In genomic region chr4:153542131-153542530, GRCh38 we compare ENCODE assay signal across 14 cellular contexts.
A peak's percentile ranks its signal among the peaks of the same experiment; 100 is the strongest.
DNase-seq lines count a peak whose midpoint lies in the region; ATAC-seq and TF ChIP-seq lines count a peak whose summit lies in the region.
"Had no signal": no experiment of that assay in that cellular context is flagged by ENCODE, and none has a peak within 500 bp of the region (broad histone marks: within the 10 kb centered on the region; RNA-seq: fewer than 3 reads in every experiment).

No MANE protein-coding gene starts in this region.

- H3K27me3 ChIP-seq in CD4-positive, alpha-beta T cell (ENCODE audit: control insufficient read depth, insufficient read depth, low read length): no peaks in the 10 kb centered on the region
- H3K27me3 ChIP-seq in ascending aorta (no peaks in the 10 kb centered on the region), neutrophil (no peaks in the 10 kb centered on the region)
- H3K27me3 ChIP-seq: foreskin keratinocyte had no signal

- no peak overlapping the region for H3K27ac ChIP-seq in CD4-positive, alpha-beta T cell (ENCODE audit: low read depth, low read length)
- peak overlapping the region; percentile 69 to 70 for H3K27ac ChIP-seq in ascending aorta
- H3K27ac ChIP-seq in neutrophil: peak overlapping the region; percentile 41
- no peak overlapping the region for H3K27ac ChIP-seq in OCI-LY7 (ENCODE audit: low read depth, low read length, poor library complexity, severe bottlenecking)
- H3K27ac ChIP-seq: foreskin keratinocyte, RWPE1 had no signal

- intact Hi-C loops in CD4-positive, alpha-beta T cell (cut with DNase I, micrococcal nuclease): no loop called here
- intact Hi-C loops in ascending aorta (cut with DNase I) (no loop called here), OCI-LY7 (cut with micrococcal nuclease; ENCODE audit: unreplicated experiment) (no loop called here)

- H3K4me3 ChIP-seq in ascending aorta (no peak overlapping the region), neutrophil (ENCODE audit: low read depth in 1 of 2, low read length in 1 of 2) (no peak overlapping the region), OCI-LY7 (ENCODE audit: low read depth, low read length, poor library complexity, severe bottlenecking) (no peak overlapping the region)

- POLR2A ChIA-PET in CD4-positive, alpha-beta T cell (lab: Charles Lee): interaction anchor here (1.2 to 1.9 kb wide), 3 partner anchors 31 to 144 kb away, joined by 3 to 8 read pairs (median 5); partner anchors contain the start of gene TMEM131L
- POLR2A ChIA-PET in OCI-LY7 (lab: Charles Lee): interaction anchor here (1.1 to 1.6 kb wide), 4 partner anchors 9 to 26 kb away, joined by 3 to 5 read pairs (median 4); no protein-coding TSS in a partner anchor

- H3K27ac Mint-ChIP-seq in CD4-positive, alpha-beta T cell: peak overlapping the region; percentile 61

- no peaks in the 10 kb centered on the region for H3K9me3 ChIP-seq in CD4-positive, alpha-beta T cell (ENCODE audit: control insufficient read depth, low read length)
- no peaks in the 10 kb centered on the region for H3K9me3 ChIP-seq in ascending aorta
- H3K9me3 ChIP-seq in neutrophil: no peaks in the 10 kb centered on the region
- H3K9me3 ChIP-seq in OCI-LY7 (ENCODE audit: low read length): no peaks in the 10 kb centered on the region

- H3K4me2 ChIP-seq in OCI-LY7 (ENCODE audit: low read length): no peak overlapping the region

- no peak overlapping the region for H2AFZ ChIP-seq in OCI-LY7 (ENCODE audit: low read length)

- H3K27me3 Mint-ChIP-seq in CD4-positive, alpha-beta T cell: no peaks in the 10 kb centered on the region

- H3K4me1 Mint-ChIP-seq in CD4-positive, alpha-beta T cell (ENCODE audit: low read depth): peaks cover 92% of the 10 kb centered on the region

- BruUV-seq in OCI-LY7 (replicated peaks; lab: Mats Ljungman, UMichigan): no TSS peak

- H3K4me3 Mint-ChIP-seq in CD4-positive, alpha-beta T cell: no peak overlapping the region
- H3K4me3 Mint-ChIP-seq: H9 had no signal

- H3K9me2 ChIP-seq in OCI-LY7 (ENCODE audit: insufficient read depth, low read length): no peaks in the 10 kb centered on the region

- TF ChIP-seq CTCF in CD4-positive, alpha-beta T cell (IDR thresholded peaks at IDR 0.05): no peak
- TF ChIP-seq CTCF in ascending aorta (IDR thresholded peaks at IDR 0.05) (no peak), neutrophil (IDR thresholded peaks at IDR 0.05) (no peak), OCI-LY7 (conservative IDR thresholded peaks at IDR 0.05; ENCODE audit: low read length) (no peak)

- H3K4me1 ChIP-seq in ascending aorta: peaks cover 5 to 25% of the 10 kb centered on the region in 2 donors
- peaks cover 11 to 17% of the 10 kb centered on the region in 2 experiments for H3K4me1 ChIP-seq in neutrophil (ENCODE audit: control insufficient read depth in 1 of 2, insufficient read depth in 1 of 2, low read depth in 1 of 2, low read length in 1 of 2)
- peaks cover 9% of the 10 kb centered on the region for H3K4me1 ChIP-seq in OCI-LY7 (ENCODE audit: insufficient read depth, low read length, poor library complexity, severe bottlenecking)
- H3K4me1 ChIP-seq: foreskin keratinocyte had no signal

- H3K36me3 ChIP-seq in ascending aorta (no peaks in the 10 kb centered on the region), neutrophil (peaks cover 7% of the 10 kb centered on the region), OCI-LY7 (ENCODE audit: insufficient read depth, low read length) (peaks cover 92% of the 10 kb centered on the region)

- H3K36me3 Mint-ChIP-seq in CD4-positive, alpha-beta T cell (ENCODE audit: low read depth): peaks cover 52% of the 10 kb centered on the region

- ATAC-seq in CD4-positive, alpha-beta T cell (ENCODE audit: poor library complexity): no peak
- peak; percentile 2 for ATAC-seq in GM19463 (IDR thresholded peaks at IDR 0.05; ENCODE audit: unreplicated experiment)
- ATAC-seq in HG03571 (IDR thresholded peaks at IDR 0.05; ENCODE audit: unreplicated experiment): no peak

- H3K9me3 Mint-ChIP-seq in CD4-positive, alpha-beta T cell: no peaks in the 10 kb centered on the region
- H3K9me3 Mint-ChIP-seq: H9 had no signal

- CTCF ChIA-PET in CD4-positive, alpha-beta T cell (lab: Charles Lee): interaction anchor here (0.6 to 2.5 kb wide), 4 partner anchors 20 to 109 kb away, joined by 3 to 10 read pairs (median 4); no protein-coding TSS in a partner anchor
- CTCF ChIA-PET in OCI-LY7 (lab: Charles Lee; ENCODE audit: unreplicated experiment): no interaction called here

- peaks cover 100% of the 10 kb centered on the region for H3K79me2 ChIP-seq in OCI-LY7 (ENCODE audit: insufficient read depth, low read depth, low read length)

- no peak for DNase-seq in CD4-positive, alpha-beta T cell
- no peak for DNase-seq in ascending aorta (ENCODE audit: low spot score in 2 of 2)
- no peak for DNase-seq in OCI-LY7 (ENCODE audit: low spot score)
- no peak for DNase-seq in H4 (ENCODE audit: low spot score)
- DNase-seq in middle frontal gyrus (ENCODE audit: extremely low spot score, low spot score): no peak
- DNase-seq: caudate nucleus, H9, NCI-H82, substantia nigra had no signal

- peaks cover 25% of the 10 kb centered on the region for H4K20me1 ChIP-seq in OCI-LY7 (ENCODE audit: insufficient read depth, low read length)

Comparison
In these comparisons a context has a peak if more than half of its experiments do, and no peak if none do; other contexts are left out.
1. H3K27ac ChIP-seq: peak in ascending aorta (2 of 2) and neutrophil (single experiment); none in CD4-positive, alpha-beta T cell (single experiment) and OCI-LY7 (single experiment).